9 cellular contexts compared by ENCODE assay signal in genomic region chr1:223706077-223706988, GRCh38. TPM values are rescaled to one million over a fixed set of nuclear protein-coding genes. Genes with fewer than 3 reads are reported as not detected.
DNase-seq lines count a peak whose midpoint lies in the region; ATAC-seq and TF ChIP-seq lines count a peak whose summit lies in the region.
"Had no signal": no experiment of that assay in that cellular context is flagged by ENCODE, and none has a peak within 500 bp of the region (broad histone marks: within the 10 kb centered on the region; RNA-seq: fewer than 3 reads in every experiment).

No MANE protein-coding gene starts in this region.

- no peaks in the 10 kb centered on the region for H3K36me3 ChIP-seq in adrenal gland (replicated peaks in 1 of 2)

- peaks cover 65% of the 10 kb centered on the region for H3K4me1 Mint-ChIP-seq in activated T-cell treated with anti-CD3 and anti-CD28 coated beads, Interleukin-2, amount 50 U/mL, for 24 hours (ENCODE audit: low read depth)

- H3K27me3 ChIP-seq in adrenal gland (no peaks in the 10 kb centered on the region), layer of hippocampus (ENCODE audit: control insufficient read depth, insufficient read depth, low read length) (no peaks in the 10 kb centered on the region)

- H3K36me3 Mint-ChIP-seq in activated T-cell treated with anti-CD3 and anti-CD28 coated beads, Interleukin-2, amount 50 U/mL, for 24 hours (ENCODE audit: low read depth) = no peaks in the 10 kb centered on the region

- ATAC-seq in HG03469 (IDR thresholded peaks at IDR 0.05; ENCODE audit: unreplicated experiment) (no peak), HG02870 (IDR thresholded peaks at IDR 0.05; ENCODE audit: unreplicated experiment) (no peak)

- intact Hi-C loops in adrenal gland (cut with DNase I) = no loop called here

- no peak overlapping the region for H3K4me3 ChIP-seq in adrenal gland

- TF ChIP-seq CTCF in adrenal gland (IDR thresholded peaks at IDR 0.05) = no peak

- no peak overlapping the region for H3K4me3 Mint-ChIP-seq in activated T-cell treated with anti-CD3 and anti-CD28 coated beads, Interleukin-2, amount 50 U/mL, for 24 hours

- no peaks in the 10 kb centered on the region for H3K9me3 ChIP-seq in adrenal gland (replicated peaks in 1 of 3)

- TF ChIP-seq POLR2A in adrenal gland (IDR thresholded peaks at IDR 0.05) = no peak

- H3K4me1 ChIP-seq in adrenal gland (replicated peaks in 1 of 2) = peaks cover 26 to 40% of the 10 kb centered on the region in 2 donors

- H3K27ac Mint-ChIP-seq in activated T-cell treated with anti-CD3 and anti-CD28 coated beads, Interleukin-2, amount 50 U/mL, for 24 hours = no peak overlapping the region

- no peaks in the 10 kb centered on the region for H3K9me3 Mint-ChIP-seq in activated T-cell treated with anti-CD3 and anti-CD28 coated beads, Interleukin-2, amount 50 U/mL, for 24 hours

- H3K27me3 Mint-ChIP-seq in activated T-cell treated with anti-CD3 and anti-CD28 coated beads, Interleukin-2, amount 50 U/mL, for 24 hours = no peaks in the 10 kb centered on the region

- WGBS in adrenal gland, 4 donors = 61 to 80% (median 62%) methylated on average over 12 of the region's 12 CpGs

- H3K27ac ChIP-seq in adrenal gland = peak overlapping the region; percentile 62 to 97 (median 90)
- H3K27ac ChIP-seq in layer of hippocampus (ENCODE audit: low read depth, low read length) = peak overlapping the region; percentile 52

- DNase-seq in A172 (ENCODE audit: low spot score) (peak; percentile 91), NCI-H1092 (lab: John Stamatoyannopoulos, UW) (peak; percentile 82), adrenal gland (peak in 5 of 7 donors; percentile 37 to 70 (median 53)), NOMO-1 treated with dmso at 0.1 percent for 144 hours (lab: John Stamatoyannopoulos, UW; ENCODE audit: unreplicated experiment) (no peak)
- no peak for DNase-seq in activated T-cell treated with anti-CD3 and anti-CD28 coated beads, Interleukin-2, amount 50 U/mL, for 24 hours

RNA-seq across cellular contexts. Expression of gene CAPN2, which starts 6.0 kb away (rescaled TPM):
- 432 and 455 TPM in 2 replicates for total RNA-seq in A172 (2014; rRNA removed; shearing (Covaris generic))
- 100 to 1,000 TPM; 117 to 214 (median 199) TPM for total RNA-seq in adrenal gland
- 100 to 1,000 TPM; 110 to 366 (median 258) TPM for polyA plus RNA-seq in adrenal gland

RNA-seq across cellular contexts. Expression of gene CAPN8, which starts 40.8 kb away (rescaled TPM):
- total RNA-seq in A172 (2014; rRNA removed; shearing (Covaris generic)) = not detected in 2 replicates
- total RNA-seq in adrenal gland = 1 to 10 TPM in 2 of 8 donors, under 1 TPM in 3, not detected in 3; 0.14 to 1.1 (median 0.42) TPM
- polyA plus RNA-seq in adrenal gland = 1 to 10 TPM in 1 of 3 donors, under 1 TPM in 1, not detected in 1; 0.53 to 1.7 TPM
- total RNA-seq: epithelial cell of proximal tubule had no signal

Comparison
In these comparisons a context has a peak if more than half of its experiments do, and no peak if none do; other contexts are left out.
1. DNase-seq: peak in A172 (single experiment), NCI-H1092 (single experiment) and adrenal gland (5 of 7); none in NOMO-1 treated with dmso at 0.1 percent for 144 hours (single experiment) and activated T-cell treated with anti-CD3 and anti-CD28 coated beads, Interleukin-2, amount 50 U/mL, for 24 hours (single experiment).